In the genomic region with DNA sequence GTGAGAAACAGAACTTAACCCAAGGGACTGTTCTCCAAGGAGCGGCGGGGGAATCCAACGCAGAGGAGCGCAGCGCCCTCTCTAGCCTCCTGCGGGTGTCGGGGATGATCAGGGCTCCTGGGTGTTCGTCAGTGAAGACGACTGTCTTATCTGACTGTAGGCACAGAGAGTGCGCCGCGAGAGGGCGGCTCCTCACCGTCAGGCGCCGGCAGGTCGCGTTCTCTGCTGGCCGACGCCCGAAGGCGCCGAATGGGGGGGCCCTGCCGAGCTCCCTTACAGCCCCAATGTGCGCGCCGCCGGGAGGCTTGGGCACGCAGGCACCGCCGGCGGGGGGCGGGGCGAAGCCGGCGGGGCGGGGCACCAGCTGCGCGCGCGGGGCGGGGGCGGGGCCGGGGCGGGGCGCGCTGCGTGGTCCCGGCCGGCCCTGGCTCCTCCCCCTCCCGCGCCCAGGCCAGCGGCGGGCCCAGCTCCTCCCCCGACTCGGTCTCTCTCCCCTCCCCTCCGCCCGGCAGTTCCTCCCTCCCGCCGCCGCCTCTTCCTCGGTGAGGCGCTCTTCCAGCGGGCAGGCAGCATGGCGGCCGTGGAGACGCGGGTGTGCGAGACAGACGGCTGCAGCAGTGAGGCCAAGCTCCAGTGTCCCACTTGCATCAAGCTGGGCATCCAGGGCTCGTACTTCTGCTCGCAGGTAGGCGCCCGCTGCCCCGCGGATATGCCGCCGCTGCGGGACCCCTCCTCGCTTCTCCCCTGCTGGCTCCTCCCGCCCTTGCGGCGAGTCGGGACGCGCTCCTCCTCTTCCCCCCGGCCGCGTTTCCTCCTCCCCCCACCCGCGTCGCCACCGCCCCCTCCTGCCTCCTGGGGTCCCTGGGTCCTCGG, we compare ENCODE assay signal across 8 cellular contexts. TPM values are rescaled to one million over a fixed set of nuclear protein-coding genes. Genes with fewer than 3 reads are reported as not detected.
DNase-seq lines count a peak whose midpoint lies in the region; ATAC-seq lines count a peak whose summit lies in the region.

A gene (plus strand): TSS at position 539 of the 873 bp plus-strand sequence. CDS start 33 bp downstream, at position 572.

- ATAC-seq in GM21381 (IDR thresholded peaks at IDR 0.05; ENCODE audit: unreplicated experiment): peak; percentile 91
- peak; percentile 93 for ATAC-seq in activated CD8-positive, alpha-beta memory T cell treated with anti-CD3 and anti-CD28 coated beads, Interleukin-2, amount 10 ng/mL, durations not matched to agents 7 days and 5 days

- no peaks in the 10 kb centered on the region for H3K27me3 ChIP-seq in endocrine pancreas (ENCODE audit: control insufficient read depth, insufficient read depth, low read length)

- peak; percentile 94 for DNase-seq in Caki2 (ENCODE audit: low read depth)
- DNase-seq in HUDEP-2 (lab: John Stamatoyannopoulos, UW; ENCODE audit: unreplicated experiment in 76 of 76): peak; percentile 47 to 97 (median 94)
- DNase-seq in NOMO-1 treated with dmso at 0.1 percent for 144 hours (lab: John Stamatoyannopoulos, UW; ENCODE audit: unreplicated experiment): peak; percentile 96
- DNase-seq in activated CD8-positive, alpha-beta memory T cell treated with anti-CD3 and anti-CD28 coated beads, Interleukin-2, amount 10 ng/mL, durations not matched to agents 7 days and 5 days: peak; percentile 97
- DNase-seq in mesenteric fat pad (ENCODE audit: low spot score): peak; percentile 96
- peak; percentile 84 for DNase-seq in stimulated activated CD8-positive, alpha-beta memory T cell treated with anti-CD3 and anti-CD28 coated beads, Interleukin-15, amount 100 ng/mL, for 24 hours (ENCODE audit: low read depth)

- CTCF ChIA-PET in activated CD8-positive, alpha-beta memory T cell treated with anti-CD3 and anti-CD28 coated beads, Interleukin-2, amount 10 ng/mL, durations not matched to agents 7 days and 5 days (lab: Charles Lee): interaction anchor here (0.6 to 9.8 kb wide), 50 partner anchors 9 to 953 kb away, joined by 3 to 151 read pairs (median 5); a partner anchor contains a TSS

- peaks cover 26% of the 10 kb centered on the region for H3K4me1 Mint-ChIP-seq in activated CD8-positive, alpha-beta memory T cell treated with anti-CD3 and anti-CD28 coated beads, Interleukin-2, amount 10 ng/mL, durations not matched to agents 7 days and 5 days

- in situ Hi-C loops in Caki2 (cut with HindIII; ENCODE audit: low pct_unique_long_range_greater_than_20kb, low sequenced_read_pairs): no loop called here

- peaks cover 16% of the 10 kb centered on the region for H3K36me3 Mint-ChIP-seq in activated CD8-positive, alpha-beta memory T cell treated with anti-CD3 and anti-CD28 coated beads, Interleukin-2, amount 10 ng/mL, durations not matched to agents 7 days and 5 days

- peak within 1 kb of the TSS; percentile 88 for H3K4me3 Mint-ChIP-seq in activated CD8-positive, alpha-beta memory T cell treated with anti-CD3 and anti-CD28 coated beads, Interleukin-2, amount 10 ng/mL, durations not matched to agents 7 days and 5 days

- H3K9ac ChIP-seq in endocrine pancreas (ENCODE audit: control insufficient read depth, insufficient read depth, low read length): peak within 1 kb of the TSS; percentile 87

- H3K27me3 Mint-ChIP-seq in activated CD8-positive, alpha-beta memory T cell treated with anti-CD3 and anti-CD28 coated beads, Interleukin-2, amount 10 ng/mL, durations not matched to agents 7 days and 5 days: no peaks in the 10 kb centered on the region

- H3K4me1 ChIP-seq in endocrine pancreas (ENCODE audit: control insufficient read depth, insufficient read depth, low read length): no peaks in the 10 kb centered on the region

- no peaks in the 10 kb centered on the region for H3K36me3 ChIP-seq in endocrine pancreas (ENCODE audit: control insufficient read depth, insufficient read depth, low read length)

- no peaks in the 10 kb centered on the region for H3K9me3 ChIP-seq in endocrine pancreas (ENCODE audit: control insufficient read depth, low read length)

- H3K27ac Mint-ChIP-seq in activated CD8-positive, alpha-beta memory T cell treated with anti-CD3 and anti-CD28 coated beads, Interleukin-2, amount 10 ng/mL, durations not matched to agents 7 days and 5 days: peak within 1 kb of the TSS; percentile 97

- H3K9me3 Mint-ChIP-seq in activated CD8-positive, alpha-beta memory T cell treated with anti-CD3 and anti-CD28 coated beads, Interleukin-2, amount 10 ng/mL, durations not matched to agents 7 days and 5 days (ENCODE audit: low read depth): no peaks in the 10 kb centered on the region

- H3K4me3 ChIP-seq in endocrine pancreas (ENCODE audit: control insufficient read depth, insufficient read depth, low read length): peak within 1 kb of the TSS; percentile 93

RNA-seq across cellular contexts. Expression of the gene that starts here (rescaled TPM):
- 65.5 and 78.7 TPM in 2 replicates for total RNA-seq in Caki2 (2014; rRNA removed; shearing (Covaris generic); ENCODE audit: low replicate concordance)
- 10 to 100 TPM; 43.7 to 48.4 TPM for total RNA-seq in activated CD8-positive, alpha-beta memory T cell treated with anti-CD3 and anti-CD28 coated beads, Interleukin-2, amount 10 ng/mL, durations not matched to agents 7 days and 5 days
- total RNA-seq in mesenteric fat pad: 21.3 TPM

Comparison
In these comparisons a context has a peak if more than half of its experiments do, and no peak if none do; other contexts are left out.
1. Peak in every context shown above with its lines: DNase-seq, ATAC-seq and H3K4me3 ChIP-seq.